21 cellular contexts compared by ENCODE assay signal in genomic region chr2:204972161-204972560, GRCh38.
DNase-seq lines count a peak whose midpoint lies in the region; ATAC-seq, FAIRE-seq and TF ChIP-seq lines count a peak whose summit lies in the region.
"Had no signal": no experiment of that assay in that cellular context is flagged by ENCODE, and none has a peak within 500 bp of the region (broad histone marks: within the 10 kb centered on the region; RNA-seq: fewer than 3 reads in every experiment).

No MANE protein-coding gene starts in this region.

- peak; percentile 53 for FAIRE-seq in RCC 7860 (lab: Jason Lieb, UNC)
- FAIRE-seq in endometrium (lab: Jason Lieb, UNC), result peak; percentile 50
- FAIRE-seq: A549, D721Med, G401.6, GM12891, H1 had no signal

- TF ChIP-seq CTCF in nephron (IDR thresholded peaks at IDR 0.05; ENCODE audit: unreplicated experiment in 3 of 3), result no peak
- TF ChIP-seq CTCF in psoas muscle (IDR thresholded peaks at IDR 0.05), result no peak
- no peak for TF ChIP-seq CTCF in mesothelial cell of epicardium (IDR thresholded peaks at IDR 0.05; ENCODE audit: unreplicated experiment)

- H3K27me3 ChIP-seq in psoas muscle (ENCODE audit: insufficient read depth in 3 of 3, low read length in 2 of 3) (no peaks in the 10 kb centered on the region), aorta (ENCODE audit: control insufficient read depth in 1 of 2, insufficient read depth in 2 of 2, low read length in 1 of 2) (no peaks in the 10 kb centered on the region)
- H3K27me3 ChIP-seq: BE2C had no signal

- no peak for DNase-seq in RCC 7860 (ENCODE audit: low spot score)
- no peak for DNase-seq in psoas muscle
- DNase-seq in activated naive CD8-positive, alpha-beta T cell treated with anti-CD3 and anti-CD28 coated beads, Interleukin-2, amount 50 U/mL, for 24 hours, result no peak
- DNase-seq in mesothelial cell of epicardium (ENCODE audit: low spot score in 2 of 2, unreplicated experiment in 2 of 2), result no peak
- no peak for DNase-seq in aorta
- DNase-seq: BE2C; CD8-positive, alpha-beta T cell; COR-L47; DMS153; DMS79 treated with DMSO at 0.1 percent for 48 hours; EL; HFFc6 had no signal

- H3K4me1 Mint-ChIP-seq in nephron (peaks cover 34% of the 10 kb centered on the region), mesothelial cell of epicardium (peaks cover 28% of the 10 kb centered on the region)
- H3K4me1 Mint-ChIP-seq in activated naive CD8-positive, alpha-beta T cell treated with anti-CD3 and anti-CD28 coated beads, Interleukin-2, amount 50 U/mL, for 24 hours, result peaks cover 43% of the 10 kb centered on the region

- H3K4me3 ChIP-seq in psoas muscle, result no peak overlapping the region
- no peak overlapping the region for H3K4me3 ChIP-seq in aorta (ENCODE audit: low read length in 2 of 2)
- H3K4me3 ChIP-seq: A549, HAP-1 had no signal

- H3K4me3 Mint-ChIP-seq in nephron, result no peak overlapping the region
- no peak overlapping the region for H3K4me3 Mint-ChIP-seq in activated naive CD8-positive, alpha-beta T cell treated with anti-CD3 and anti-CD28 coated beads, Interleukin-2, amount 50 U/mL, for 24 hours
- H3K4me3 Mint-ChIP-seq in mesothelial cell of epicardium, result no peak overlapping the region
- H3K4me3 Mint-ChIP-seq: HFFc6 had no signal

- H3K36me3 ChIP-seq in psoas muscle (ENCODE audit: insufficient read depth in 1 of 2, low read depth in 1 of 2) (no peaks in the 10 kb centered on the region), aorta (ENCODE audit: control insufficient read depth in 1 of 2, insufficient read depth in 2 of 2, low read length in 1 of 2) (no peaks in the 10 kb centered on the region)
- H3K36me3 ChIP-seq: BE2C, HAP-1 had no signal

- H3K9me3 ChIP-seq in psoas muscle (no peaks in the 10 kb centered on the region), aorta (ENCODE audit: control insufficient read depth, low read length) (no peaks in the 10 kb centered on the region)
- H3K9me3 ChIP-seq: A549, BE2C, HAP-1 had no signal

- ATAC-seq in psoas muscle (no peak), aorta (ENCODE audit: low FRiP score) (no peak)
- ATAC-seq in activated naive CD8-positive, alpha-beta T cell treated with anti-CD3 and anti-CD28 coated beads, Interleukin-2, amount 50 U/mL, for 24 hours, result no peak
- ATAC-seq: A549 had no signal

- H3K4me1 ChIP-seq in psoas muscle (no peaks in the 10 kb centered on the region), aorta (ENCODE audit: control insufficient read depth in 1 of 2, insufficient read depth in 2 of 2, low read length in 2 of 2) (no peaks in the 10 kb centered on the region)
- H3K4me1 ChIP-seq: A549, HAP-1 had no signal

- intact Hi-C loops in psoas muscle (cut with DNase I), result no loop called here
- intact Hi-C loops in aorta (cut with DNase I), result no loop called here

- H3K27me3 Mint-ChIP-seq in nephron (ENCODE audit: low read depth), result no peaks in the 10 kb centered on the region
- no peaks in the 10 kb centered on the region for H3K27me3 Mint-ChIP-seq in activated naive CD8-positive, alpha-beta T cell treated with anti-CD3 and anti-CD28 coated beads, Interleukin-2, amount 50 U/mL, for 24 hours
- no peaks in the 10 kb centered on the region for H3K27me3 Mint-ChIP-seq in mesothelial cell of epicardium (ENCODE audit: low read depth)

- H3K27ac ChIP-seq in psoas muscle, result no peak overlapping the region
- no peak overlapping the region for H3K27ac ChIP-seq in aorta (ENCODE audit: low read depth in 1 of 2, low read length in 2 of 2)
- H3K27ac ChIP-seq: A549, C4-2B had no signal

- no peaks in the 10 kb centered on the region for H3K36me3 Mint-ChIP-seq in nephron (ENCODE audit: low read depth)
- H3K36me3 Mint-ChIP-seq in activated naive CD8-positive, alpha-beta T cell treated with anti-CD3 and anti-CD28 coated beads, Interleukin-2, amount 50 U/mL, for 24 hours (ENCODE audit: low read depth), result no peaks in the 10 kb centered on the region
- H3K36me3 Mint-ChIP-seq in mesothelial cell of epicardium, result no peaks in the 10 kb centered on the region
- H3K36me3 Mint-ChIP-seq: CD8-positive, alpha-beta T cell had no signal

- no peaks in the 10 kb centered on the region for H3K9me3 Mint-ChIP-seq in nephron
- peaks cover 16% of the 10 kb centered on the region for H3K9me3 Mint-ChIP-seq in activated naive CD8-positive, alpha-beta T cell treated with anti-CD3 and anti-CD28 coated beads, Interleukin-2, amount 50 U/mL, for 24 hours
- H3K9me3 Mint-ChIP-seq in mesothelial cell of epicardium, result peaks cover 3% of the 10 kb centered on the region
- H3K9me3 Mint-ChIP-seq: HFFc6 had no signal

- H3K27ac Mint-ChIP-seq in nephron (peak overlapping the region; percentile 94 to 97 (median 95)), mesothelial cell of epicardium (no peak overlapping the region)
- H3K27ac Mint-ChIP-seq in activated naive CD8-positive, alpha-beta T cell treated with anti-CD3 and anti-CD28 coated beads, Interleukin-2, amount 50 U/mL, for 24 hours, result no peak overlapping the region
- H3K27ac Mint-ChIP-seq: HFFc6 had no signal

Comparison
In these comparisons a context has a peak if more than half of its experiments do, and no peak if none do; other contexts are left out.
1. H3K27ac Mint-ChIP-seq: peak in nephron (3 of 3); none in activated naive CD8-positive, alpha-beta T cell treated with anti-CD3 and anti-CD28 coated beads, Interleukin-2, amount 50 U/mL, for 24 hours (single experiment) and mesothelial cell of epicardium (single experiment).